Comparison of ENCODE assay signal across 23 cellular contexts in genomic region chr15:61489571-61489970, GRCh38.
"Had no signal": no experiment of that assay in that cellular context is flagged by ENCODE, and none has a peak within 500 bp of the region (broad histone marks: within the 10 kb centered on the region; RNA-seq: fewer than 3 reads in every experiment).

No MANE protein-coding gene starts in this region.

- DNase-seq: heart right ventricle; islet precursor cell; midbrain; mucosa of descending colon; naive thymus-derived CD4-positive, alpha-beta T cell; ovary; right cardiac atrium; sigmoid colon; stimulated activated CD4-positive, alpha-beta T cell treated with anti-CD3 and anti-CD28 coated beads, Interleukin-12 subunit alpha, Interleukin-12 subunit beta, amount 100 ng/mL, for 4 hours; stimulated activated CD4-positive, alpha-beta T cell treated with anti-CD3 and anti-CD28 coated beads, Interleukin-15, amount 100 ng/mL, for 24 hours; stimulated activated CD4-positive, alpha-beta T cell treated with anti-CD3 and anti-CD28 coated beads, Interleukin-2, amount 100 ng/mL, for 24 hours; stimulated activated CD4-positive, alpha-beta T cell treated with anti-CD3 and anti-CD28 coated beads, Interleukin-4, amount 100 ng/mL, for 1 hour; stimulated activated naive CD4-positive, alpha-beta T cell; substantia nigra had no signal

- ATAC-seq: heart right ventricle; left lobe of liver; mucosa of descending colon; naive thymus-derived CD4-positive, alpha-beta T cell; natural killer cell treated with Interleukin-12 subunit alpha and Interleukin-12 subunit beta and Interleukin-15 and Interleukin-18, amount 100 ng/mL, for 72 hours had no signal

- H3K4me1 ChIP-seq: heart right ventricle, sigmoid colon, tibial nerve had no signal

- H3K4me1 Mint-ChIP-seq: memory B cell; naive thymus-derived CD4-positive, alpha-beta T cell had no signal

- H3K9me3 ChIP-seq: heart right ventricle, mucosa of descending colon, ovary, sigmoid colon, tibial nerve had no signal

- H3K27ac Mint-ChIP-seq: memory B cell; naive thymus-derived CD4-positive, alpha-beta T cell; natural killer cell treated with Interleukin-12 subunit alpha and Interleukin-12 subunit beta and Interleukin-15 and Interleukin-18, amount 100 ng/mL, for 72 hours; progenitor cell of endocrine pancreas; stimulated activated naive CD8-positive, alpha-beta T cell treated with anti-CD3 and anti-CD28 coated beads, Interleukin-15, Interleukin-2, amounts not matched to agents 100 ng/mL and 50 ng/mL, for 24 hours; type B pancreatic cell had no signal

- H2AFZ ChIP-seq: hepatocyte had no signal

- H3K9me3 Mint-ChIP-seq: memory B cell; natural killer cell treated with Interleukin-12 subunit alpha and Interleukin-12 subunit beta and Interleukin-15 and Interleukin-18, amount 100 ng/mL, for 72 hours; stimulated activated naive CD8-positive, alpha-beta T cell treated with anti-CD3 and anti-CD28 coated beads, Interleukin-15, Interleukin-2, amounts not matched to agents 100 ng/mL and 50 ng/mL, for 24 hours; type B pancreatic cell had no signal

- H3K4me2 ChIP-seq: hepatocyte had no signal

- H3K4me3 ChIP-seq: heart right ventricle, hepatocyte, lung, mucosa of descending colon, ovary, sigmoid colon, tibial nerve had no signal

- H3K36me3 Mint-ChIP-seq: memory B cell; naive thymus-derived CD4-positive, alpha-beta T cell; natural killer cell treated with Interleukin-12 subunit alpha and Interleukin-12 subunit beta and Interleukin-15 and Interleukin-18, amount 100 ng/mL, for 72 hours; type B pancreatic cell had no signal

- H3K4me3 Mint-ChIP-seq: memory B cell; naive thymus-derived CD4-positive, alpha-beta T cell; natural killer cell treated with Interleukin-12 subunit alpha and Interleukin-12 subunit beta and Interleukin-15 and Interleukin-18, amount 100 ng/mL, for 72 hours; stimulated activated naive CD8-positive, alpha-beta T cell treated with anti-CD3 and anti-CD28 coated beads, Interleukin-15, Interleukin-2, amounts not matched to agents 100 ng/mL and 50 ng/mL, for 24 hours; type B pancreatic cell had no signal

- H3K36me3 ChIP-seq: heart right ventricle, ovary, sigmoid colon, tibial nerve had no signal

- H3K79me2 ChIP-seq: hepatocyte had no signal

- H3K27ac ChIP-seq: heart right ventricle, hepatocyte, ovary, sigmoid colon, tibial nerve had no signal

- H3K27me3 ChIP-seq: hepatocyte, ovary, sigmoid colon, tibial nerve had no signal
